ENCODE assay signal across 8 cellular contexts in the genomic region with DNA sequence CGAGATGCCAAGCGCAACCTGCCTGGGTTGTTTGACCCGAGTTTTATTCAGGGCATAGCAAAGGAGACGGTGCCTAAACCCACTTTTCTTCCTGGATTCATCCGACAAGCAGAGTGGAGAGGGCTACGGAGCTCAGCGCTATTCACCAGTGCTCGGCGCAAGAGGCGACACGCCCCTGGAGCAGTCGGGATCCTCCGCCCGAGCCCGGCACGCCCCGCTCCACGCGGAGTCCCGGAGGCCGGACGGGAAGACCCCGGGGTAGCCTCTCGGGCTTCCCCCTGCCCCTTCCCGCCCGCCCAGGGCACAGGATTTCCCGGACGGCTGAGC. TPM values are rescaled to one million over a fixed set of nuclear protein-coding genes. Genes with fewer than 3 reads are reported as not detected.
A peak's percentile ranks its signal among the peaks of the same experiment; 100 is the strongest.
DNase-seq lines count a peak whose midpoint lies in the region; ATAC-seq and TF ChIP-seq lines count a peak whose summit lies in the region.

No MANE protein-coding gene starts in this region.

- peak overlapping the region; percentile 93 for H3K4me3 Mint-ChIP-seq in activated CD4-positive, alpha-beta T cell treated with anti-CD3 and anti-CD28 coated beads for 36 hours
- H3K4me3 Mint-ChIP-seq in activated naive CD4-positive, alpha-beta T cell treated with anti-CD3 and anti-CD28 coated beads, Interleukin-2, amount 10 ng/mL, durations not matched to agents 7 days and 5 days = peak overlapping the region; percentile 83

- ATAC-seq in activated CD4-positive, alpha-beta T cell treated with anti-CD3 and anti-CD28 coated beads for 36 hours = peak; percentile 34
- peak; percentile 35 for ATAC-seq in HG02763 (IDR thresholded peaks at IDR 0.05; ENCODE audit: unreplicated experiment)

- CTCF ChIA-PET in activated CD4-positive, alpha-beta T cell treated with anti-CD3 and anti-CD28 coated beads for 36 hours (lab: Charles Lee) = interaction anchor here (0.6 to 3.2 kb wide), 10 partner anchors 61 to 417 kb away, joined by 3 to 27 read pairs (median 4); no protein-coding TSS in a partner anchor
- CTCF ChIA-PET in activated naive CD4-positive, alpha-beta T cell treated with anti-CD3 and anti-CD28 coated beads, Interleukin-2, amount 10 ng/mL, durations not matched to agents 7 days and 5 days (lab: Charles Lee) = interaction anchor here (0.8 to 3.0 kb wide), 7 partner anchors 38 to 164 kb away, joined by 3 to 18 read pairs (median 4); no protein-coding TSS in a partner anchor

- no peak for TF ChIP-seq CTCF in neutrophil (IDR thresholded peaks at IDR 0.05)

- H3K4me1 Mint-ChIP-seq in activated CD4-positive, alpha-beta T cell treated with anti-CD3 and anti-CD28 coated beads for 36 hours = peaks cover 46% of the 10 kb centered on the region
- H3K4me1 Mint-ChIP-seq in activated naive CD4-positive, alpha-beta T cell treated with anti-CD3 and anti-CD28 coated beads, Interleukin-2, amount 10 ng/mL, durations not matched to agents 7 days and 5 days = peaks cover 53% of the 10 kb centered on the region

- intact Hi-C loops in activated CD4-positive, alpha-beta T cell treated with anti-CD3 and anti-CD28 coated beads for 36 hours (cut with DNase I, micrococcal nuclease) = loop anchor here (1.0 to 10.0 kb wide), 9 partner anchors 8 to 759 kb away; partner anchors contain the start of genes MTX3 (in 1 of the 2), TENT2 (in 1 of the 2) and ZFYVE16 (in 1 of the 2)

- H3K4me3 ChIP-seq in neutrophil (ENCODE audit: low read depth in 1 of 2, low read length in 1 of 2) = peak overlapping the region; percentile 82 to 90

- POLR2A ChIA-PET in activated CD4-positive, alpha-beta T cell treated with anti-CD3 and anti-CD28 coated beads for 36 hours (lab: Charles Lee) = interaction anchor here (1.1 to 3.4 kb wide), 9 partner anchors 16 to 130 kb away, joined by 3 to 12 read pairs (median 4); no protein-coding TSS in a partner anchor

- no peaks in the 10 kb centered on the region for H3K27me3 ChIP-seq in neutrophil

- peaks cover 25% of the 10 kb centered on the region for H3K36me3 Mint-ChIP-seq in activated CD4-positive, alpha-beta T cell treated with anti-CD3 and anti-CD28 coated beads for 36 hours (ENCODE audit: low read depth)
- peaks cover 56% of the 10 kb centered on the region for H3K36me3 Mint-ChIP-seq in activated naive CD4-positive, alpha-beta T cell treated with anti-CD3 and anti-CD28 coated beads, Interleukin-2, amount 10 ng/mL, durations not matched to agents 7 days and 5 days

- peaks cover 31 to 39% of the 10 kb centered on the region in 2 experiments for H3K4me1 ChIP-seq in neutrophil (ENCODE audit: control insufficient read depth in 1 of 2, insufficient read depth in 1 of 2, low read depth in 1 of 2, low read length in 1 of 2)

- peak overlapping the region; percentile 87 for H3K27ac ChIP-seq in neutrophil

- peak overlapping the region; percentile 96 for H3K27ac Mint-ChIP-seq in activated CD4-positive, alpha-beta T cell treated with anti-CD3 and anti-CD28 coated beads for 36 hours
- H3K27ac Mint-ChIP-seq in activated naive CD4-positive, alpha-beta T cell treated with anti-CD3 and anti-CD28 coated beads, Interleukin-2, amount 10 ng/mL, durations not matched to agents 7 days and 5 days = peak overlapping the region; percentile 88

- H3K36me3 ChIP-seq in neutrophil = no peaks in the 10 kb centered on the region

- no peaks in the 10 kb centered on the region for H3K27me3 Mint-ChIP-seq in activated CD4-positive, alpha-beta T cell treated with anti-CD3 and anti-CD28 coated beads for 36 hours
- H3K27me3 Mint-ChIP-seq in activated naive CD4-positive, alpha-beta T cell treated with anti-CD3 and anti-CD28 coated beads, Interleukin-2, amount 10 ng/mL, durations not matched to agents 7 days and 5 days = peaks cover under 1% of the 10 kb centered on the region

- DNase-seq in activated CD4-positive, alpha-beta T cell treated with anti-CD3 and anti-CD28 coated beads for 36 hours = peak; percentile 77
- DNase-seq in activated CD4-positive, alpha-beta T cell treated with anti-CD3 and anti-CD28 coated beads, Interleukin-2, amount 50 U/mL, for 4 hours = no peak
- peak; percentile 21 for DNase-seq in NCI-H2227 treated with DMSO at 0.1 percent for 48 hours (lab: John Stamatoyannopoulos, UW)
- peak; percentile 64 for DNase-seq in activated naive CD4-positive, alpha-beta T cell treated with anti-CD3 and anti-CD28 coated beads, Interleukin-2, amount 10 ng/mL, durations not matched to agents 7 days and 5 days
- DNase-seq in glomerular visceral epithelial cell (ENCODE audit: extremely low spot score) = peak; percentile 65
- DNase-seq in COLO829 (ENCODE audit: low spot score) = no peak

- no peaks in the 10 kb centered on the region for H3K9me3 ChIP-seq in neutrophil

- H3K9me3 Mint-ChIP-seq in activated CD4-positive, alpha-beta T cell treated with anti-CD3 and anti-CD28 coated beads for 36 hours (ENCODE audit: low read depth) = no peaks in the 10 kb centered on the region
- no peaks in the 10 kb centered on the region for H3K9me3 Mint-ChIP-seq in activated naive CD4-positive, alpha-beta T cell treated with anti-CD3 and anti-CD28 coated beads, Interleukin-2, amount 10 ng/mL, durations not matched to agents 7 days and 5 days

RNA-seq across cellular contexts. Expression of gene SERINC5, which starts 0.5 kb away (rescaled TPM):
- total RNA-seq in activated CD4-positive, alpha-beta T cell treated with anti-CD3 and anti-CD28 coated beads for 36 hours = 10 to 100 TPM; 28.1 to 36.0 TPM

Comparison
In these comparisons a context has a peak if more than half of its experiments do, and no peak if none do; other contexts are left out.
1. DNase-seq: peak in activated CD4-positive, alpha-beta T cell treated with anti-CD3 and anti-CD28 coated beads for 36 hours (single experiment), NCI-H2227 treated with DMSO at 0.1 percent for 48 hours (single experiment), activated naive CD4-positive, alpha-beta T cell treated with anti-CD3 and anti-CD28 coated beads, Interleukin-2, amount 10 ng/mL, durations not matched to agents 7 days and 5 days (single experiment) and glomerular visceral epithelial cell (single experiment); none in activated CD4-positive, alpha-beta T cell treated with anti-CD3 and anti-CD28 coated beads, Interleukin-2, amount 50 U/mL, for 4 hours (0 of 2) and COLO829 (single experiment).